In the genomic region with DNA sequence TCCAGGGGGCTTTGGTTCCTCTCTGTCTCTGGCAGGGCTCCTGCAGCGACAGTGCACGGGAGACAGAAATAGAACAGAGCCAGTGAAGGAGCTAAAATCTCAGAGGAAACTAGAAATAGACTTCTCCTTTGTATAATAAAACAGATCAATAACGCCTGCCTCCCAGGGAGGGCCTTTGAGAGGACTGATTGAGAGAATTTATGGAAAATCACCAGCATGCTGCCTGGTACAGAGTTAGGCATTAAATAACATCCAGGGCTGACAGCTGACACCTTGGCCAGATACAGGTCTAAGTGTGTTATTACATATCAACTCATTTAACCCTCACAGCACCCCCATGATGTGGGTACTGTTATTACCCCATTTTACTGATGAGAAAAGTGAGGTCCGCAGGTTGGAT, we compare ENCODE assay signal across 21 cellular contexts. TPM values are rescaled to one million over a fixed set of nuclear protein-coding genes. Genes with fewer than 3 reads are reported as not detected.
A peak's percentile ranks its signal among the peaks of the same experiment; 100 is the strongest.
DNase-seq lines count a peak whose midpoint lies in the region; ATAC-seq and TF ChIP-seq lines count a peak whose summit lies in the region.
"Had no signal": no experiment of that assay in that cellular context is flagged by ENCODE, and none has a peak within 500 bp of the region (broad histone marks: within the 10 kb centered on the region; RNA-seq: fewer than 3 reads in every experiment).

No MANE protein-coding gene starts in this region.

- H3K27me3 Mint-ChIP-seq in WTC11 (ENCODE audit: low read depth), result no peaks in the 10 kb centered on the region

- intact Hi-C loops in ascending aorta (cut with DNase I) (no loop called here), lower lobe of right lung (cut with DNase I) (no loop called here), stomach (cut with DNase I; ENCODE audit: low total_unique reads) (no loop called here)

- WGBS in stomach, 5 donors, result 61 to 87% (median 67%) methylated on average over 4 of the region's 4 CpGs

- peaks cover 23% of the 10 kb centered on the region for H3K4me1 Mint-ChIP-seq in WTC11
- H3K4me1 Mint-ChIP-seq: stimulated activated effector memory CD8-positive, alpha-beta T cell treated with anti-CD3 and anti-CD28 coated beads, Interleukin-12 subunit alpha, Interleukin-12 subunit beta, amount 100 ng/mL, for 72 hours had no signal

- peak overlapping the region; percentile 66 to 83 for H3K27ac ChIP-seq in ascending aorta
- H3K27ac ChIP-seq in lower lobe of right lung, result peak overlapping the region; percentile 11
- peak overlapping the region in 4 of 5 donors; percentile 67 to 85 (median 76) for H3K27ac ChIP-seq in stomach

- no peaks in the 10 kb centered on the region for H3K36me3 Mint-ChIP-seq in WTC11
- H3K36me3 Mint-ChIP-seq: activated CD8-positive, alpha-beta memory T cell treated with anti-CD3 and anti-CD28 coated beads, Interleukin-2, amount 10 ng/mL, durations not matched to agents 7 days and 5 days; naive thymus-derived CD4-positive, alpha-beta T cell had no signal

- H3K27me3 ChIP-seq in ascending aorta (no peaks in the 10 kb centered on the region), lower lobe of right lung (ENCODE audit: low read depth) (no peaks in the 10 kb centered on the region), stomach (no peaks in the 10 kb centered on the region)
- H3K27me3 ChIP-seq: adrenal gland, left lung had no signal

- TF ChIP-seq POLR2A in stomach (IDR thresholded peaks at IDR 0.05), result no peak

- TF ChIP-seq EP300 in stomach (IDR thresholded peaks at IDR 0.05), result no peak

- H3K4me1 ChIP-seq in ascending aorta (peaks cover 14 to 45% of the 10 kb centered on the region in 2 donors), lower lobe of right lung (peaks cover 64% of the 10 kb centered on the region), stomach (peaks cover 18 to 81% (median 59%) of the 10 kb centered on the region in 4 donors)

- no peak for TF ChIP-seq CTCF in ascending aorta (IDR thresholded peaks at IDR 0.05)
- TF ChIP-seq CTCF in lower lobe of right lung (IDR thresholded peaks at IDR 0.05), result no peak
- TF ChIP-seq CTCF in stomach (IDR thresholded peaks at IDR 0.05), result no peak
- TF ChIP-seq CTCF in WTC11 (IDR thresholded peaks at IDR 0.05), result no peak

- CTCF ChIA-PET in HEK293T (lab: Yijun Ruan, JAX), result no interaction called here
- CTCF ChIA-PET in WTC11 (lab: Charles Lee), result no interaction called here

- no peaks in the 10 kb centered on the region for H3K9me3 Mint-ChIP-seq in WTC11
- H3K9me3 Mint-ChIP-seq: activated T-helper 2 cell treated with anti-CD3 and anti-CD28 coated beads, Interferon-gamma antibody, Interleukin-2, Interleukin-4, amounts not matched to agents 10 μg/mL and 5 μg/mL and 100 μg/mL, durations not matched to agents 14 hours and 24 hours and 36 hours; naive thymus-derived CD4-positive, alpha-beta T cell; stimulated activated effector memory CD8-positive, alpha-beta T cell treated with anti-CD3 and anti-CD28 coated beads, Interleukin-12 subunit alpha, Interleukin-12 subunit beta, amount 100 ng/mL, for 72 hours had no signal

- H3K4me3 Mint-ChIP-seq in WTC11, result no peak overlapping the region
- H3K4me3 Mint-ChIP-seq: activated CD8-positive, alpha-beta memory T cell treated with anti-CD3 and anti-CD28 coated beads, Interleukin-2, amount 10 ng/mL, durations not matched to agents 7 days and 5 days; naive thymus-derived CD4-positive, alpha-beta T cell; stimulated activated effector memory CD8-positive, alpha-beta T cell treated with anti-CD3 and anti-CD28 coated beads, Interleukin-12 subunit alpha, Interleukin-12 subunit beta, amount 100 ng/mL, for 72 hours had no signal

- H3K4me3 ChIP-seq in ascending aorta, result peak overlapping the region in 1 of 2 donors; percentile 30
- no peak overlapping the region for H3K4me3 ChIP-seq in lower lobe of right lung
- no peak overlapping the region for H3K4me3 ChIP-seq in stomach
- H3K4me3 ChIP-seq: adrenal gland, left lung had no signal

- H3K36me3 ChIP-seq in ascending aorta, result no peaks in the 10 kb centered on the region
- H3K36me3 ChIP-seq in lower lobe of right lung, result peaks cover 10% of the 10 kb centered on the region
- no peaks in the 10 kb centered on the region for H3K36me3 ChIP-seq in stomach
- H3K36me3 ChIP-seq: adrenal gland had no signal

- DNase-seq in HEK293T (ENCODE audit: extremely low spot score), result no peak
- DNase-seq in ascending aorta (ENCODE audit: low spot score in 2 of 2), result no peak
- DNase-seq in lower lobe of right lung, result no peak
- DNase-seq in stomach, result no peak
- DNase-seq in WTC11 (ENCODE audit: low spot score), result no peak
- no peak for DNase-seq in NCI-H2227 (lab: John Stamatoyannopoulos, UW; ENCODE audit: unreplicated experiment)
- DNase-seq: activated CD4-positive, CD25-positive, alpha-beta regulatory T cell treated with anti-CD3 and anti-CD28 coated beads, Interleukin-2, amount 50 U/mL, for 72 hours; activated CD8-positive, alpha-beta memory T cell treated with anti-CD3 and anti-CD28 coated beads, Interleukin-2, amount 10 ng/mL, durations not matched to agents 7 days and 5 days; adrenal gland; cerebellar nuclear complex; naive thymus-derived CD4-positive, alpha-beta T cell; NCI-H1694 treated with DMSO at 0.1 percent for 48 hours; NCI-H526; OCI-M1; stimulated activated CD4-positive, alpha-beta T cell treated with anti-CD3 and anti-CD28 coated beads, Interleukin-12 subunit alpha, Interleukin-12 subunit beta, amount 100 ng/mL, for 4 hours had no signal

- H3K9me3 ChIP-seq in ascending aorta (no peaks in the 10 kb centered on the region), lower lobe of right lung (no peaks in the 10 kb centered on the region), stomach (no peaks in the 10 kb centered on the region)
- H3K9me3 ChIP-seq: adrenal gland, left lung had no signal

- H3K27ac Mint-ChIP-seq in WTC11, result no peak overlapping the region
- H3K27ac Mint-ChIP-seq: activated CD8-positive, alpha-beta memory T cell treated with anti-CD3 and anti-CD28 coated beads, Interleukin-2, amount 10 ng/mL, durations not matched to agents 7 days and 5 days; activated T-helper 2 cell treated with anti-CD3 and anti-CD28 coated beads, Interferon-gamma antibody, Interleukin-2, Interleukin-4, amounts not matched to agents 10 μg/mL and 5 μg/mL and 100 μg/mL, durations not matched to agents 14 hours and 24 hours and 36 hours; naive thymus-derived CD4-positive, alpha-beta T cell; progenitor cell of endocrine pancreas; stimulated activated effector memory CD8-positive, alpha-beta T cell treated with anti-CD3 and anti-CD28 coated beads, Interleukin-12 subunit alpha, Interleukin-12 subunit beta, amount 100 ng/mL, for 72 hours had no signal

- POLR2A ChIA-PET in HEK293T (lab: Yijun Ruan, JAX) (no interaction called here), WTC11 (lab: Charles Lee) (no interaction called here)

- ATAC-seq in lower lobe of right lung (no peak), WTC11 (no peak), HG03196 (IDR thresholded peaks at IDR 0.05; ENCODE audit: unreplicated experiment) (no peak)
- ATAC-seq: activated CD8-positive, alpha-beta memory T cell treated with anti-CD3 and anti-CD28 coated beads, Interleukin-2, amount 10 ng/mL, durations not matched to agents 7 days and 5 days; HCT116; left lung; naive thymus-derived CD4-positive, alpha-beta T cell; stimulated activated effector memory CD8-positive, alpha-beta T cell treated with anti-CD3 and anti-CD28 coated beads, Interleukin-12 subunit alpha, Interleukin-12 subunit beta, amount 100 ng/mL, for 72 hours had no signal

TF ChIP-seq in HEK293T, 16 proteins besides CTCF, POLR2A, EP300 and RAD21:
- TF ChIP-seq PKNOX1 (IDR thresholded peaks at IDR 0.05) (0 out of 2 replicates have a peak, but pooled peaks have one; percentile 7), FOXM1 (IDR thresholded peaks at IDR 0.05; ENCODE audit: borderline replicate concordance) (no peak)

TF ChIP-seq in WTC11, 78 proteins besides CTCF, POLR2A, EP300 and RAD21 (continues in another document):
- TF ChIP-seq ZNF425 (CRISPR knock-in tag; conservative IDR thresholded peaks at IDR 0.05), result no peak
- no peak for TF ChIP-seq NFYB (CRISPR knock-in tag; conservative IDR thresholded peaks at IDR 0.05; ENCODE audit: low read depth)
- TF ChIP-seq MAX (CRISPR knock-in tag; IDR thresholded peaks at IDR 0.05), result no peak
- TF ChIP-seq NR1H2 (CRISPR knock-in tag; IDR thresholded peaks at IDR 0.05), result no peak
- TF ChIP-seq SMAD3 (CRISPR knock-in tag; IDR thresholded peaks at IDR 0.05; ENCODE audit: borderline replicate concordance), result no peak
- TF ChIP-seq, protein P1, sequence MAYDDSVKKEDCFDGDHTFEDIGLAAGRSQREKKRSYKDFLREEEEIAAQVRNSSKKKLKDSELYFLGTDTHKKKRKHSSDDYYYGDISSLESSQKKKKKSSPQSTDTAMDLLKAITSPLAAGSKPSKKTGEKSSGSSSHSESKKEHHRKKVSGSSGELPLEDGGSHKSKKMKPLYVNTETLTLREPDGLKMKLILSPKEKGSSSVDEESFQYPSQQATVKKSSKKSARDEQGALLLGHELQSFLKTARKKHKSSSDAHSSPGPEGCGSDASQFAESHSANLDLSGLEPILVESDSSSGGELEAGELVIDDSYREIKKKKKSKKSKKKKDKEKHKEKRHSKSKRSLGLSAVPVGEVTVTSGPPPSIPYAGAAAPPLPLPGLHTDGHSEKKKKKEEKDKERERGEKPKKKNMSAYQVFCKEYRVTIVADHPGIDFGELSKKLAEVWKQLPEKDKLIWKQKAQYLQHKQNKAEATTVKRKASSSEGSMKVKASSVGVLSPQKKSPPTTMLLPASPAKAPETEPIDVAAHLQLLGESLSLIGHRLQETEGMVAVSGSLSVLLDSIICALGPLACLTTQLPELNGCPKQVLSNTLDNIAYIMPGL (CRISPR knock-in tag; IDR thresholded peaks at IDR 0.05), result no peak

RNA-seq across cellular contexts. Expression of gene MGLL, which starts 34.3 kb away (rescaled TPM):
- total RNA-seq in ascending aorta (101 TPM), lower lobe of right lung (132 TPM), stomach (100 to 1,000 TPM in 1 of 5 donors, 10 to 100 TPM in 4; 10.5 to 118 (median 55.1) TPM), WTC11 (2021) (0.73 to 0.96 TPM (median 0.94 TPM) in 3 replicates)
- polyA plus RNA-seq in stomach, result 10 to 100 TPM; 17.3 to 50.9 (median 25.0) TPM
- polyA plus RNA-seq: naive thymus-derived CD4-positive, alpha-beta T cell had no signal

Comparison
In these comparisons a context has a peak if more than half of its experiments do, and no peak if none do; other contexts are left out.
1. H3K27ac ChIP-seq: peak in every context shown above with its lines; median percentile 76 in stomach; 74 in ascending aorta; 11 in lower lobe of right lung.